In the genomic region with DNA sequence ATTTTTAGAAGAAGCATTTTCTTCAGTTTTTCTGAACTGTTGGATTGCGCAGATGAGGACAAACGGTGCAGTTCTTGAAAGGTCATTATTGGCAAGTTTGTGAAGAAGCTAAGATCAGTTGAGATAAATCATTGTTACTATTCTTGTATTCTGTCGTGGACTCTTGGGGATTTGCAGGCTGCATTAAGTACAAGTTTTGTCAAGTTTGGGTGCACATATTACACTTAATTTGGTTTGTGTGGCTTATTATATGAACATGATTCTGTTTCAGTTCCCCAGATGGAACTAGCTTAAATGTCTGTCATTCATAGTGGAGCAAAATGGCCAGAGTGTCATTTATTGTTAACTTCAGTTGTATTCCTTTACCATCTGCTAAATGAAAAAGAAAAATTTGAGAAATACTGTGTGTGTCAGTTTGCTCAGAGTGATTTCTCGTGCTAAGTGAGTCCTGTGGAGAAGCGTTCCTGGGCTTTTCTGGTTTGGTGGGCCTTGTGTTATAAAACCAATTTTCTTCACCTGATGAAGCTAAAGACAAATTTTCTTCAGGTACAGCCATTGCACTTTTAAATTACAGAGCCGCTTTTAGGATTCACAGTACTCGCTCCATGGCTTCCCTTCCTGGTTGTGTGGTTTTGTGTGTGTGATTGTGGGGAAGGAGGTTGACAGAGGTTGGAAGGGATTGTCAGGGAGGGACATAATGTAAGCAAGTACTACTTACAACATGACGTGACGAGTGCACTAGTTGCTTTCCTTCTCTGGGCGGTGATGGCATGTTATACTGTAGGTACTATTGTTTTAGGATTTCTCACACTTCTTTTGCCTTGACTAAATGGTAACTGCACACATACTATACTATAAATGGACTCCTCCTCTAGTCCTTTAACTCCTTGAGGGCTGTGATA, we compare ENCODE assay signal across 7 cellular contexts. TPM values are rescaled to one million over a fixed set of nuclear protein-coding genes. Genes with fewer than 3 reads are reported as not detected.
A peak's percentile ranks its signal among the peaks of the same experiment; 100 is the strongest.
DNase-seq lines count a peak whose midpoint lies in the region; ATAC-seq and TF ChIP-seq lines count a peak whose summit lies in the region.

No MANE protein-coding gene starts in this region.

- H3K36me3 ChIP-seq in HCT116 (ENCODE audit: control insufficient read depth in 1 of 2, insufficient read depth in 2 of 2, low read length in 2 of 2) (no peaks in the 10 kb centered on the region), hepatocyte (replicated peaks; ENCODE audit: insufficient read depth, low read depth) (no peaks in the 10 kb centered on the region)

- H2AFZ ChIP-seq in HCT116 (ENCODE audit: low read depth, low read length, poor library complexity, severe bottlenecking) (no peak overlapping the region), hepatocyte (no peak overlapping the region)

- H3K27ac Mint-ChIP-seq in WTC11 = peak overlapping the region; percentile 39; the same call in 1 of the 2 replicates
- peak overlapping the region; percentile 90 for H3K27ac Mint-ChIP-seq in stimulated activated naive B cell treated with anti-CD40 and anti-IgM and Interleukin-4, amounts not matched to agents 10 μg/mL and 1 μg/mL and 100 μg/mL, for 72 hours

- H3K4me2 ChIP-seq in HCT116 (ENCODE audit: low read length) (peak overlapping the region; percentile 78), hepatocyte (peak overlapping the region; percentile 81)

- peak overlapping the region; percentile 70 for H3K9ac ChIP-seq in HCT116 (ENCODE audit: low read length)

- TF ChIP-seq CTCF in HCT116 (IDR thresholded peaks at IDR 0.05 in 2 of 3, conservative IDR thresholded peaks at IDR 0.05 in 1 of 3; ENCODE audit: borderline replicate concordance in 1 of 3, insufficient read depth in 1 of 3, low read depth in 2 of 3, low read length in 2 of 3) = no peak
- no peak for TF ChIP-seq CTCF in WTC11 (IDR thresholded peaks at IDR 0.05)
- TF ChIP-seq CTCF in hepatocyte (IDR thresholded peaks at IDR 0.05; ENCODE audit: poor library complexity) = no peak

- H3K9me2 ChIP-seq in HCT116 (ENCODE audit: insufficient read depth) (no peaks in the 10 kb centered on the region), hepatocyte (replicated peaks; ENCODE audit: insufficient read depth) (no peaks in the 10 kb centered on the region)

- TF ChIP-seq POLR2A in HCT116 (IDR thresholded peaks at IDR 0.05; ENCODE audit: borderline replicate concordance, extremely low read depth, insufficient read depth, insufficient read length) = no peak

- no peaks in the 10 kb centered on the region for H3K36me3 Mint-ChIP-seq in WTC11
- H3K36me3 Mint-ChIP-seq in stimulated activated naive B cell treated with anti-CD40 and anti-IgM and Interleukin-4, amounts not matched to agents 10 μg/mL and 1 μg/mL and 100 μg/mL, for 72 hours = peaks cover 7 to 24% of the 10 kb centered on the region in 2 donors

- peak overlapping the region; percentile 75 for H3K4me3 Mint-ChIP-seq in WTC11
- peak overlapping the region; percentile 85 for H3K4me3 Mint-ChIP-seq in stimulated activated naive B cell treated with anti-CD40 and anti-IgM and Interleukin-4, amounts not matched to agents 10 μg/mL and 1 μg/mL and 100 μg/mL, for 72 hours

- H3K27me3 ChIP-seq in HCT116 (ENCODE audit: insufficient read depth, low read length) = no peaks in the 10 kb centered on the region
- H3K27me3 ChIP-seq in hepatocyte = no peaks in the 10 kb centered on the region

- RAD21 ChIA-PET in HCT116 (lab: Charles Lee; ENCODE audit: low non-redundant PET in 1 of 2, low total read pairs in 2 of 2, uncharacterized antibody in 2 of 2, unreplicated experiment in 2 of 2) = no interaction called here

- TF ChIP-seq RAD21 in HCT116 (IDR thresholded peaks at IDR 0.05; ENCODE audit: low read depth) = no peak

- no peaks in the 10 kb centered on the region for H3K9me3 Mint-ChIP-seq in WTC11
- no peaks in the 10 kb centered on the region for H3K9me3 Mint-ChIP-seq in stimulated activated naive B cell treated with anti-CD40 and anti-IgM and Interleukin-4, amounts not matched to agents 10 μg/mL and 1 μg/mL and 100 μg/mL, for 72 hours

- peaks cover 30% of the 10 kb centered on the region for H3K4me1 Mint-ChIP-seq in WTC11
- H3K4me1 Mint-ChIP-seq in stimulated activated naive B cell treated with anti-CD40 and anti-IgM and Interleukin-4, amounts not matched to agents 10 μg/mL and 1 μg/mL and 100 μg/mL, for 72 hours = peaks cover 36 to 54% of the 10 kb centered on the region in 2 donors

- H3K4me3 ChIP-seq in HCT116 (replicated peaks in 1 of 2; ENCODE audit: low read depth in 1 of 2, low read length in 2 of 2) = peak overlapping the region; percentile 64 to 70
- H3K4me3 ChIP-seq in hepatocyte = peak overlapping the region; percentile 65

- H3K9me3 ChIP-seq in HCT116 (ENCODE audit: control insufficient read depth in 1 of 2, insufficient read depth in 1 of 2, low read depth in 1 of 2, low read length in 2 of 2) (no peaks in the 10 kb centered on the region), hepatocyte (ENCODE audit: low read depth) (no peaks in the 10 kb centered on the region)

- intact Hi-C loops in HCT116 (cut with micrococcal nuclease) = no loop called here

- H4K20me1 ChIP-seq in HCT116 (ENCODE audit: insufficient read depth) = peaks cover 6% of the 10 kb centered on the region
- H4K20me1 ChIP-seq in hepatocyte (ENCODE audit: insufficient read depth, poor library complexity, severe bottlenecking) = peaks cover 50% of the 10 kb centered on the region

- H3K27me3 Mint-ChIP-seq in WTC11 (ENCODE audit: low read depth) = no peaks in the 10 kb centered on the region
- H3K27me3 Mint-ChIP-seq in stimulated activated naive B cell treated with anti-CD40 and anti-IgM and Interleukin-4, amounts not matched to agents 10 μg/mL and 1 μg/mL and 100 μg/mL, for 72 hours = no peaks in the 10 kb centered on the region

- POLR2A ChIA-PET in HCT116 (lab: Charles Lee) (interaction anchor here (0.9 kb wide), 1 partner anchor 20 kb away, joined by 3 read pairs; no protein-coding TSS in a partner anchor), WTC11 (lab: Charles Lee) (no interaction called here)

- ATAC-seq in HCT116 (no peak), WTC11 (no peak), HG03095 (IDR thresholded peaks at IDR 0.05; ENCODE audit: unreplicated experiment) (no peak)
- ATAC-seq in stimulated activated naive B cell treated with anti-CD40 and anti-IgM and Interleukin-4, amounts not matched to agents 10 μg/mL and 1 μg/mL and 100 μg/mL, for 72 hours (replicated peaks) = no peak

- H3K27ac ChIP-seq in HCT116 (ENCODE audit: low read depth, low read length) = no peak overlapping the region
- H3K27ac ChIP-seq in hepatocyte = peak overlapping the region; percentile 98

- H3K4me1 ChIP-seq in HCT116 (ENCODE audit: control insufficient read depth in 1 of 2, insufficient read depth in 2 of 2, low read length in 2 of 2) = peaks cover 18 to 32% of the 10 kb centered on the region in 2 experiments; a peak in 3 of 4 replicates
- H3K4me1 ChIP-seq in hepatocyte (ENCODE audit: insufficient read depth) = peaks cover 19% of the 10 kb centered on the region

- H3K79me2 ChIP-seq in HCT116 (ENCODE audit: insufficient read depth, low read length) (peaks cover 59% of the 10 kb centered on the region), hepatocyte (peaks cover 63% of the 10 kb centered on the region)

- TSS peak; percentile 63 for BruUV-seq in HCT116 (replicated peaks; lab: Mats Ljungman, UMichigan)

- DNase-seq in HCT116 (ENCODE audit: low read depth, low spot score) = no peak
- DNase-seq in WTC11 (ENCODE audit: low spot score) = no peak
- peak; percentile 10 for DNase-seq in hepatocyte (ENCODE audit: low spot score)
- no peak for DNase-seq in stimulated activated naive B cell treated with anti-CD40 and anti-IgM and Interleukin-4, amounts not matched to agents 10 μg/mL and 1 μg/mL and 100 μg/mL, for 72 hours
- DNase-seq in activated effector memory CD4-positive, alpha-beta T cell treated with anti-CD3 and anti-CD28 coated beads, Interleukin-2, amount 50 U/mL, for 16 hours = no peak
- no peak for DNase-seq in occipital lobe (lab: John Stamatoyannopoulos, UW)

- 49% methylated on average over 10 of the region's 10 CpGs for WGBS in hepatocyte (ENCODE audit: low lambda C conversion rate, missing lambda C conversion rate)

- CTCF ChIA-PET in HCT116 (lab: Charles Lee) (no interaction called here), WTC11 (lab: Charles Lee) (interaction anchor here (1.4 kb wide), 1 partner anchor 86 kb away, joined by 3 read pairs; no protein-coding TSS in a partner anchor)

TF ChIP-seq in HCT116, 20 proteins besides CTCF, POLR2A, EP300 and RAD21:
- TF ChIP-seq YY1 (IDR thresholded peaks at IDR 0.05; ENCODE audit: extremely low read depth, insufficient replicate concordance, low read depth, low read length) (no peak), FOSL1 (IDR thresholded peaks at IDR 0.05; ENCODE audit: low read depth) (no peak), ZFX (IDR thresholded peaks at IDR 0.05) (no peak), EGR1 (IDR thresholded peaks at IDR 0.05; ENCODE audit: low read depth) (no peak)

TF ChIP-seq in WTC11, 78 proteins besides CTCF, POLR2A, EP300 and RAD21:
- TF ChIP-seq, protein P1, sequence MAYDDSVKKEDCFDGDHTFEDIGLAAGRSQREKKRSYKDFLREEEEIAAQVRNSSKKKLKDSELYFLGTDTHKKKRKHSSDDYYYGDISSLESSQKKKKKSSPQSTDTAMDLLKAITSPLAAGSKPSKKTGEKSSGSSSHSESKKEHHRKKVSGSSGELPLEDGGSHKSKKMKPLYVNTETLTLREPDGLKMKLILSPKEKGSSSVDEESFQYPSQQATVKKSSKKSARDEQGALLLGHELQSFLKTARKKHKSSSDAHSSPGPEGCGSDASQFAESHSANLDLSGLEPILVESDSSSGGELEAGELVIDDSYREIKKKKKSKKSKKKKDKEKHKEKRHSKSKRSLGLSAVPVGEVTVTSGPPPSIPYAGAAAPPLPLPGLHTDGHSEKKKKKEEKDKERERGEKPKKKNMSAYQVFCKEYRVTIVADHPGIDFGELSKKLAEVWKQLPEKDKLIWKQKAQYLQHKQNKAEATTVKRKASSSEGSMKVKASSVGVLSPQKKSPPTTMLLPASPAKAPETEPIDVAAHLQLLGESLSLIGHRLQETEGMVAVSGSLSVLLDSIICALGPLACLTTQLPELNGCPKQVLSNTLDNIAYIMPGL (CRISPR knock-in tag; IDR thresholded peaks at IDR 0.05) = no peak
- TF ChIP-seq, protein P2, sequence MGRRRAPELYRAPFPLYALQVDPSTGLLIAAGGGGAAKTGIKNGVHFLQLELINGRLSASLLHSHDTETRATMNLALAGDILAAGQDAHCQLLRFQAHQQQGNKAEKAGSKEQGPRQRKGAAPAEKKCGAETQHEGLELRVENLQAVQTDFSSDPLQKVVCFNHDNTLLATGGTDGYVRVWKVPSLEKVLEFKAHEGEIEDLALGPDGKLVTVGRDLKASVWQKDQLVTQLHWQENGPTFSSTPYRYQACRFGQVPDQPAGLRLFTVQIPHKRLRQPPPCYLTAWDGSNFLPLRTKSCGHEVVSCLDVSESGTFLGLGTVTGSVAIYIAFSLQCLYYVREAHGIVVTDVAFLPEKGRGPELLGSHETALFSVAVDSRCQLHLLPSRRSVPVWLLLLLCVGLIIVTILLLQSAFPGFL (CRISPR knock-in tag; IDR thresholded peaks at IDR 0.05; ENCODE audit: borderline replicate concordance) = no peak
- no peak for TF ChIP-seq TP53 (CRISPR knock-in tag; IDR thresholded peaks at IDR 0.05)

RNA-seq across cellular contexts. Expression of a gene that starts 1.7 kb away (rescaled TPM):
- total RNA-seq in HCT116 (2021; ENCODE audit: unreplicated experiment) (43.1 TPM), WTC11 (2021) (48.3 to 50.3 TPM (median 48.9 TPM) in 3 replicates), hepatocyte (80.9 and 82.8 TPM in 2 replicates), occipital lobe (142 TPM)
- polyA plus RNA-seq in HCT116 (2012) = 21.5 and 25.3 TPM in 2 replicates
- 55.6 and 61.0 TPM in 2 replicates for polyA plus RNA-seq in hepatocyte
